In genomic region chr1:44730741-44731512, GRCh38 we compare ENCODE assay signal across 1 cellular context.
A peak's percentile ranks its signal among the peaks of the same experiment; 100 is the strongest.
TF ChIP-seq lines count a peak whose summit lies in the region.

Gene RNU5D-1 (minus strand): TSS chr1:44731170.

TF ChIP-seq in HepG2, 621 proteins besides CTCF, POLR2A, EP300 and RAD21 (continued from another document and continues in another):
- TF ChIP-seq HNF1A (IDR thresholded peaks at IDR 0.05; ENCODE audit: low read depth), result no peak
- no peak; the same call in 1 of the 2 replicates for TF ChIP-seq HNF1A (CRISPR knock-in tag; IDR thresholded peaks at IDR 0.05; ENCODE audit: borderline replicate concordance)
- no peak for TF ChIP-seq PTBP1 (IDR thresholded peaks at IDR 0.05; ENCODE audit: low read depth, low read length, poor library complexity, severe bottlenecking)
- TF ChIP-seq HINFP (CRISPR knock-in tag; IDR thresholded peaks at IDR 0.05; ENCODE audit: low read depth), result no peak
- TF ChIP-seq ZNF33B (CRISPR knock-in tag; IDR thresholded peaks at IDR 0.05), result no peak
- peak; percentile 81 for TF ChIP-seq SRF (IDR thresholded peaks at IDR 0.05; ENCODE audit: low read depth, low read length)
- no peak for TF ChIP-seq NFATC3 (CRISPR knock-in tag; IDR thresholded peaks at IDR 0.05)
- no peak; the same call in 1 of the 2 replicates for TF ChIP-seq HNF1B (CRISPR knock-in tag; IDR thresholded peaks at IDR 0.05)
- no peak for TF ChIP-seq ZNF20 (CRISPR knock-in tag; IDR thresholded peaks at IDR 0.05)
- peak; percentile 67 for TF ChIP-seq RXRB (CRISPR knock-in tag; IDR thresholded peaks at IDR 0.05; ENCODE audit: borderline replicate concordance)
- peak; percentile 9; the same call in 1 of the 2 replicates for TF ChIP-seq ZKSCAN1 (IDR thresholded peaks at IDR 0.05; ENCODE audit: low read length)
- TF ChIP-seq U2AF2 (IDR thresholded peaks at IDR 0.05; ENCODE audit: low read depth, low read length), result no peak
- TF ChIP-seq ZNF546 (CRISPR knock-in tag; conservative IDR thresholded peaks at IDR 0.05), result peak; percentile 56; the same call in 1 of the 2 replicates
- no peak for TF ChIP-seq DNMT1 (CRISPR knock-in tag; IDR thresholded peaks at IDR 0.05)
- TF ChIP-seq KDM6A (CRISPR knock-in tag; IDR thresholded peaks at IDR 0.05; ENCODE audit: low read depth), result no peak
- TF ChIP-seq ZNF747 (CRISPR knock-in tag; IDR thresholded peaks at IDR 0.05; ENCODE audit: borderline replicate concordance), result no peak
- TF ChIP-seq DRAP1 (CRISPR knock-in tag; IDR thresholded peaks at IDR 0.05), result peak; percentile 98
- TF ChIP-seq ZSCAN5A (CRISPR knock-in tag; IDR thresholded peaks at IDR 0.05; ENCODE audit: borderline replicate concordance), result no peak
- TF ChIP-seq BRD4 (CRISPR knock-in tag; IDR thresholded peaks at IDR 0.05), result no peak
- 0 out of 2 replicates have a peak, but pooled peaks have one; percentile 18 for TF ChIP-seq ZNF775 (CRISPR knock-in tag; IDR thresholded peaks at IDR 0.05; ENCODE audit: borderline replicate concordance)
- TF ChIP-seq SP4 (CRISPR knock-in tag; IDR thresholded peaks at IDR 0.05), result no peak
- no peak; the same call in 1 of the 2 replicates for TF ChIP-seq ZNF33A (CRISPR knock-in tag; IDR thresholded peaks at IDR 0.05; ENCODE audit: borderline replicate concordance)
- no peak for TF ChIP-seq ZNF777 (CRISPR knock-in tag; IDR thresholded peaks at IDR 0.05)
- no peak for TF ChIP-seq EHMT2 (IDR thresholded peaks at IDR 0.05; ENCODE audit: borderline replicate concordance, low read depth, low read length)
- TF ChIP-seq SAP130 (CRISPR knock-in tag; IDR thresholded peaks at IDR 0.05; ENCODE audit: low read depth), result no peak; the same call in 1 of the 2 replicates
- TF ChIP-seq ZNF256 (CRISPR knock-in tag; conservative IDR thresholded peaks at IDR 0.05), result 0 out of 2 replicates have a peak, but pooled peaks have one; percentile 10
- TF ChIP-seq ZNF800 (CRISPR knock-in tag; IDR thresholded peaks at IDR 0.05), result no peak
- TF ChIP-seq ZBTB2 (CRISPR knock-in tag; IDR thresholded peaks at IDR 0.05; ENCODE audit: low read depth), result no peak
- TF ChIP-seq ZNF549 (CRISPR knock-in tag; IDR thresholded peaks at IDR 0.05), result no peak
- no peak; the same call in none of the 2 replicates for TF ChIP-seq ATF3 (CRISPR knock-in tag; IDR thresholded peaks at IDR 0.05)
- TF ChIP-seq TRAFD1 (CRISPR knock-in tag; IDR thresholded peaks at IDR 0.05; ENCODE audit: borderline replicate concordance), result no peak
- no peak for TF ChIP-seq CCAR2 (optimal IDR thresholded peaks at IDR 0.05; ENCODE audit: low read depth, low read length)
- no peak for TF ChIP-seq HNRNPLL (IDR thresholded peaks at IDR 0.05; ENCODE audit: low read depth, low read length, poor library complexity, severe bottlenecking)
- no peak for TF ChIP-seq ZNF407 (CRISPR knock-in tag; IDR thresholded peaks at IDR 0.05; ENCODE audit: not compliant biosample characterization)
